8 cellular contexts compared by ENCODE assay signal in the genomic region with DNA sequence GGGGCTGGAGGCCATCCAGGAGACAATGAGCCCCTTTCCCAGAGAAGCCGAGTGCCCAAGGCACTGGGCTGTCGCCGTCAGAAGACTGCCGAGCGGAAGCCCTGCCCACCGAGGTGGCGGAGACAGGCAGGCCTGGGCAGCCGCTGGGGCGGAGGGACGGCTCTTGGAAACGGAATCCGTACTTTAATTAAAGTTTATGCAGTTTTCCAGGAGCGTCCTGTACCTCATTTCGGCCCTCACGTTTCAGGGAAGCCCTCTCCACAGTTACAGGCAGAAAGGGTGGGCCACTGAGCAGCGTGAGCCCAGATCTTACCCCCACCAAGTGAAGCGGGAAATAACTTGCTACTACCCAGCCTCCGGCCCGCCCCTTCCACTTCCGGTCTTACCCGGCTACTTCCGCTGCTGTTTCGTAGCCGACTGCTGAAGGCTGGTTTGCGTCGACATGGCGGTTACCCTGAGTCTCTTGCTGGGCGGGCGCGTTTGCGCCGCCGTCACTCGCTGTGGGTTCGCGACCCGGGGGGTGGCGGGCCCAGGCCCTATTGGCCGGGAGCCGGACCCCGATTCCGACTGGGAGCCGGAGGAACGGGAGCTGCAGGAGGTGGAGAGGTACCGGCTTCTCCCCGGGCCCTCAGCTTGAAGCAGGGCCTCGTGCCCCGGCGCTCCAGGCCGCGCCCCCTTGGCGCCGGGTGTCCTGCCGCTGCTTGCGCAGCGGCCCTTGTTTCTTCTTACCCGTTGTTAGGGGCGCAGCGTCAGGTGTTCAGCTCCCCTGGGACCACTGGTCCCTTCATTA. TPM values are rescaled to one million over a fixed set of nuclear protein-coding genes. Genes with fewer than 3 reads are reported as not detected.
DNase-seq lines count a peak whose midpoint lies in the region; ATAC-seq and TF ChIP-seq lines count a peak whose summit lies in the region.

TSS of gene NGRN (plus strand) at position 402 of the 790 bp plus-strand sequence. CDS start at position 443, 41 bp downstream.

- H3K36me3 Mint-ChIP-seq in endothelial cell (ENCODE audit: low read depth, unreplicated experiment) (peaks cover 4% of the 10 kb centered on the region), mesothelial cell of epicardium (peaks cover 11% of the 10 kb centered on the region)

- H3K4me3 Mint-ChIP-seq in endothelial cell (ENCODE audit: unreplicated experiment) (peak within 1 kb of the TSS; percentile 96), mesothelial cell of epicardium (peak within 1 kb of the TSS; percentile 96)

- H3K4me1 ChIP-seq in OCI-LY1 (ENCODE audit: insufficient read depth, low read length, severe bottlenecking): peaks cover 39% of the 10 kb centered on the region

- no peaks in the 10 kb centered on the region for H3K9me2 ChIP-seq in OCI-LY1 (ENCODE audit: low read depth, low read length)

- TF ChIP-seq CTCF in OCI-LY1 (IDR thresholded peaks at IDR 0.05; ENCODE audit: low read length) (no peak), endothelial cell (IDR thresholded peaks at IDR 0.05; ENCODE audit: unreplicated experiment) (no peak), mesothelial cell of epicardium (IDR thresholded peaks at IDR 0.05; ENCODE audit: unreplicated experiment) (no peak)

- peaks cover 28% of the 10 kb centered on the region for H3K36me3 ChIP-seq in OCI-LY1 (ENCODE audit: insufficient read depth, low read length)

- no peaks in the 10 kb centered on the region for H3F3A ChIP-seq in OCI-LY1 (ENCODE audit: insufficient read depth, low read length)

- peak within 1 kb of the TSS; percentile 86 for H3K9ac ChIP-seq in OCI-LY1 (ENCODE audit: low read length)

- H3K4me2 ChIP-seq in OCI-LY1 (ENCODE audit: low read length): peak within 1 kb of the TSS; percentile 81

- peak; percentile 90 for DNase-seq in DMS 273 (lab: John Stamatoyannopoulos, UW; ENCODE audit: unreplicated experiment)
- peak; percentile 93 for DNase-seq in HuH-7 (ENCODE audit: low spot score)
- peak; percentile 91 for DNase-seq in activated CD8-positive, alpha-beta memory T cell treated with anti-CD3 and anti-CD28 coated beads, Interleukin-2, amount 50 U/mL, for 4 hours
- peak; percentile 87 for DNase-seq in endothelial cell (ENCODE audit: low spot score)
- peak; percentile 67 to 88 for DNase-seq in mesothelial cell of epicardium (ENCODE audit: low spot score in 2 of 2, unreplicated experiment in 2 of 2)
- DNase-seq in stimulated activated CD8-positive, alpha-beta memory T cell treated with anti-CD3 and anti-CD28 coated beads, Interleukin-15, amount 100 ng/mL, for 4 hours (ENCODE audit: low read depth in 2 of 2): peak; percentile 82 to 85

- peak; percentile 93 for ATAC-seq in GM21526 (IDR thresholded peaks at IDR 0.05; ENCODE audit: low FRiP score, unreplicated experiment)

- H3K27me3 Mint-ChIP-seq in endothelial cell (ENCODE audit: unreplicated experiment) (peaks cover 12% of the 10 kb centered on the region), mesothelial cell of epicardium (ENCODE audit: low read depth) (no peaks in the 10 kb centered on the region)

- H3K9me3 ChIP-seq in OCI-LY1 (ENCODE audit: low read length): no peaks in the 10 kb centered on the region

- H3K4me1 Mint-ChIP-seq in endothelial cell (ENCODE audit: unreplicated experiment) (peaks cover 46% of the 10 kb centered on the region), mesothelial cell of epicardium (peaks cover 43% of the 10 kb centered on the region)

- H3K27ac Mint-ChIP-seq in endothelial cell (ENCODE audit: unreplicated experiment) (peak within 1 kb of the TSS; percentile 94), mesothelial cell of epicardium (peak within 1 kb of the TSS; percentile 99)

- peak within 1 kb of the TSS; percentile 65 for H3K27ac ChIP-seq in OCI-LY1 (ENCODE audit: low read depth, low read length, poor library complexity, severe bottlenecking)

- H3K9me3 Mint-ChIP-seq in endothelial cell (ENCODE audit: unreplicated experiment) (no peaks in the 10 kb centered on the region), mesothelial cell of epicardium (no peaks in the 10 kb centered on the region)

- H3K79me2 ChIP-seq in OCI-LY1 (ENCODE audit: insufficient read depth, low read length): peaks cover 35% of the 10 kb centered on the region

- H3K4me3 ChIP-seq in OCI-LY1 (ENCODE audit: low read depth, low read length, poor library complexity, severe bottlenecking): peak within 1 kb of the TSS; percentile 90

- H3K27me3 ChIP-seq in OCI-LY1 (ENCODE audit: insufficient read depth, low read length): no peaks in the 10 kb centered on the region

- no peak within 1 kb of the TSS for H2AFZ ChIP-seq in OCI-LY1 (ENCODE audit: low read length)

- no peaks in the 10 kb centered on the region for H4K20me1 ChIP-seq in OCI-LY1 (ENCODE audit: insufficient read depth, low read length)

RNA-seq across cellular contexts. Expression of gene NGRN, which starts in this region (rescaled TPM):
- total RNA-seq in endothelial cell (ENCODE audit: unreplicated experiment): 69.0 TPM
- total RNA-seq in mesothelial cell of epicardium: 91.9 to 93.4 TPM (median 92.8 TPM) in 3 replicates

Comparison
In these comparisons a context has a peak if more than half of its experiments do, and no peak if none do; other contexts are left out.
1. Peak in every context shown above with its lines: DNase-seq, ATAC-seq, H3K4me3 ChIP-seq and H3K27ac ChIP-seq.